ENCODE assay signal across 24 cellular contexts in genomic region chrX:121135488-121136207, GRCh38.
"Had no signal": no experiment of that assay in that cellular context is flagged by ENCODE, and none has a peak within 500 bp of the region (broad histone marks: within the 10 kb centered on the region; RNA-seq: fewer than 3 reads in every experiment).

No MANE protein-coding gene starts in this region.

- H3K9me3 ChIP-seq: gastrocnemius medialis, left ventricle myocardium inferior, lower lobe of right lung, prostate gland, thoracic aorta, tibial nerve, upper lobe of left lung had no signal

- H3K4me1 Mint-ChIP-seq: naive B cell; stimulated activated naive B cell treated with anti-CD40 and anti-IgM and Interleukin-4, amounts not matched to agents 10 μg/mL and 1 μg/mL and 100 μg/mL, for 72 hours had no signal

- FAIRE-seq: keratinocyte, urothelium cell line had no signal

- H3K4me3 ChIP-seq: dorsolateral prefrontal cortex, gastrocnemius medialis, left ventricle myocardium inferior, lower lobe of right lung, neural progenitor cell, prostate gland, skin epidermis, thoracic aorta, tibial nerve, upper lobe of left lung had no signal

- H3K27me3 Mint-ChIP-seq: naive B cell; natural killer cell treated with Interleukin-12 subunit alpha and Interleukin-12 subunit beta and Interleukin-15 and Interleukin-18, amount 100 ng/mL, for 72 hours; stimulated activated naive B cell treated with anti-CD40 and anti-IgM and Interleukin-4, amounts not matched to agents 10 μg/mL and 1 μg/mL and 100 μg/mL, for 72 hours; stimulated activated naive CD8-positive, alpha-beta T cell treated with anti-CD3 and anti-CD28 coated beads, Interleukin-15, Interleukin-2, amounts not matched to agents 100 ng/mL and 50 ng/mL, for 24 hours had no signal

- DNase-seq: cerebellar nuclear complex; dorsolateral prefrontal cortex; effector CD4-positive, alpha-beta T cell; foreskin fibroblast; gastrocnemius medialis; head of caudate nucleus; naive B cell; stimulated activated CD4-positive, alpha-beta T cell treated with anti-CD3 and anti-CD28 coated beads, Interleukin-15, amount 100 ng/mL, for 24 hours; stimulated activated CD4-positive, alpha-beta T cell treated with anti-CD3 and anti-CD28 coated beads, Interleukin-2, amount 100 ng/mL, for 48 hours; stimulated activated naive B cell treated with anti-CD40 and anti-IgM and Interleukin-4, amounts not matched to agents 10 μg/mL and 1 μg/mL and 100 μg/mL, for 72 hours had no signal

- H3K27ac Mint-ChIP-seq: natural killer cell treated with Interleukin-12 subunit alpha and Interleukin-12 subunit beta and Interleukin-15 and Interleukin-18, amount 100 ng/mL, for 72 hours; neural progenitor cell; stimulated activated naive B cell treated with anti-CD40 and anti-IgM and Interleukin-4, amounts not matched to agents 10 μg/mL and 1 μg/mL and 100 μg/mL, for 72 hours; stimulated activated naive CD8-positive, alpha-beta T cell treated with anti-CD3 and anti-CD28 coated beads, Interleukin-15, Interleukin-2, amounts not matched to agents 100 ng/mL and 50 ng/mL, for 24 hours had no signal

- H3K9me3 Mint-ChIP-seq: natural killer cell treated with Interleukin-12 subunit alpha and Interleukin-12 subunit beta and Interleukin-15 and Interleukin-18, amount 100 ng/mL, for 72 hours; stimulated activated naive CD8-positive, alpha-beta T cell treated with anti-CD3 and anti-CD28 coated beads, Interleukin-15, Interleukin-2, amounts not matched to agents 100 ng/mL and 50 ng/mL, for 24 hours had no signal

- H3K36me3 ChIP-seq: gastrocnemius medialis, left ventricle myocardium inferior, lower lobe of right lung, neural progenitor cell, prostate gland, thoracic aorta, tibial nerve, upper lobe of left lung had no signal

- ATAC-seq: esophagus mucosa; gastrocnemius medialis; lower lobe of right lung; natural killer cell treated with Interleukin-12 subunit alpha and Interleukin-12 subunit beta and Interleukin-15 and Interleukin-18, amount 100 ng/mL, for 72 hours; right cardiac atrium; stimulated activated naive B cell treated with anti-CD40 and anti-IgM and Interleukin-4, amounts not matched to agents 10 μg/mL and 1 μg/mL and 100 μg/mL, for 72 hours had no signal

- H3K36me3 Mint-ChIP-seq: naive B cell; natural killer cell treated with Interleukin-12 subunit alpha and Interleukin-12 subunit beta and Interleukin-15 and Interleukin-18, amount 100 ng/mL, for 72 hours; neural progenitor cell; stimulated activated naive B cell treated with anti-CD40 and anti-IgM and Interleukin-4, amounts not matched to agents 10 μg/mL and 1 μg/mL and 100 μg/mL, for 72 hours had no signal

- H3K9ac ChIP-seq: neural progenitor cell had no signal

- H3K4me1 ChIP-seq: gastrocnemius medialis, left ventricle myocardium inferior, lower lobe of right lung, prostate gland, tibial nerve, upper lobe of left lung had no signal

- H3K4me3 Mint-ChIP-seq: naive B cell; natural killer cell treated with Interleukin-12 subunit alpha and Interleukin-12 subunit beta and Interleukin-15 and Interleukin-18, amount 100 ng/mL, for 72 hours; neural progenitor cell; stimulated activated naive B cell treated with anti-CD40 and anti-IgM and Interleukin-4, amounts not matched to agents 10 μg/mL and 1 μg/mL and 100 μg/mL, for 72 hours; stimulated activated naive CD8-positive, alpha-beta T cell treated with anti-CD3 and anti-CD28 coated beads, Interleukin-15, Interleukin-2, amounts not matched to agents 100 ng/mL and 50 ng/mL, for 24 hours had no signal

- H3K27ac ChIP-seq: dorsolateral prefrontal cortex, gastrocnemius medialis, left ventricle myocardium inferior, lower lobe of right lung, neural progenitor cell, prostate gland, skin epidermis, thoracic aorta, tibial nerve, upper lobe of left lung had no signal

- H3K27me3 ChIP-seq: gastrocnemius medialis, neural progenitor cell, tibial nerve, upper lobe of left lung had no signal
